In genomic region chr7:155753446-155753965, GRCh38 we compare ENCODE assay signal across 10 cellular contexts. TPM values are rescaled to one million over a fixed set of nuclear protein-coding genes. Genes with fewer than 3 reads are reported as not detected.
DNase-seq lines count a peak whose midpoint lies in the region; ATAC-seq and TF ChIP-seq lines count a peak whose summit lies in the region.
"Had no signal": no experiment of that assay in that cellular context is flagged by ENCODE, and none has a peak within 500 bp of the region (broad histone marks: within the 10 kb centered on the region; RNA-seq: fewer than 3 reads in every experiment).

No MANE protein-coding gene starts in this region.

- ATAC-seq in GM19324 (IDR thresholded peaks at IDR 0.05; ENCODE audit: low FRiP score, unreplicated experiment) (peak; percentile 43), GM21737 (IDR thresholded peaks at IDR 0.05; ENCODE audit: unreplicated experiment) (no peak), Right ventricle myocardium inferior (no peak)

- DNase-seq in ACHN (peak; percentile 48), NCI-H526 (lab: John Stamatoyannopoulos, UW) (peak; percentile 72 to 92), epithelial cell of esophagus (ENCODE audit: low read depth) (peak; percentile 55), BE2C (no peak), superior temporal gyrus (ENCODE audit: extremely low spot score) (no peak), Right ventricle myocardium inferior (ENCODE audit: missing footprints) (no peak)
- DNase-seq: heart right ventricle, NCI-H187 treated with DMSO at 0.1 percent for 48 hours had no signal

- no peak for TF ChIP-seq CTCF in epithelial cell of esophagus (IDR thresholded peaks at IDR 0.05; ENCODE audit: insufficient read depth, low read depth, low read length, missing control alignments)
- no peak for TF ChIP-seq CTCF in BE2C (IDR thresholded peaks at IDR 0.05; ENCODE audit: low read depth, low read length)

- H3K27me3 ChIP-seq in BE2C = no peaks in the 10 kb centered on the region
- H3K27me3 ChIP-seq: heart right ventricle had no signal

- in situ Hi-C loops in ACHN (cut with HindIII; ENCODE audit: low pct_ligation_motif_present, low pct_unique_long_range_greater_than_20kb, low sequenced_read_pairs) = no loop called here

- H3K4me3 ChIP-seq in epithelial cell of esophagus (ENCODE audit: low read length) = no peak overlapping the region
- H3K4me3 ChIP-seq in BE2C (ENCODE audit: low read depth, low read length) = no peak overlapping the region
- H3K4me3 ChIP-seq: heart right ventricle had no signal

- no peaks in the 10 kb centered on the region for H3K9me3 ChIP-seq in BE2C

- H3K36me3 ChIP-seq in BE2C = peaks cover 6% of the 10 kb centered on the region

- H3K4me1 ChIP-seq in BE2C = no peaks in the 10 kb centered on the region

- intact Hi-C loops in Right ventricle myocardium inferior (cut with DNase I) = loop anchor here (5.0 kb wide), 1 partner anchor 111 kb away; the partner anchor contains the start of gene RBM33

RNA-seq across cellular contexts. Expression of gene SHH, which starts 58.8 kb away (rescaled TPM):
- not detected for polyA plus RNA-seq in BE2C (2012; ENCODE audit: insufficient read depth, insufficient read length, low read depth)
- total RNA-seq in Right ventricle myocardium inferior = not detected
- total RNA-seq: heart right ventricle had no signal
- polyA plus RNA-seq: heart right ventricle had no signal

Comparison
In these comparisons a context has a peak if more than half of its experiments do, and no peak if none do; other contexts are left out.
1. DNase-seq: peak in ACHN (single experiment), NCI-H526 (2 of 2) and epithelial cell of esophagus (single experiment); none in BE2C (single experiment), superior temporal gyrus (single experiment) and Right ventricle myocardium inferior (single experiment).